In genomic region chr12:119775246-119775895, GRCh38 we compare ENCODE assay signal across 22 cellular contexts.
DNase-seq lines count a peak whose midpoint lies in the region; ATAC-seq and TF ChIP-seq lines count a peak whose summit lies in the region.
"Had no signal": no experiment of that assay in that cellular context is flagged by ENCODE, and none has a peak within 500 bp of the region (broad histone marks: within the 10 kb centered on the region; RNA-seq: fewer than 3 reads in every experiment).

No MANE protein-coding gene starts in this region.

- peaks cover 50% of the 10 kb centered on the region for H3K36me3 Mint-ChIP-seq in GM23338 (ENCODE audit: low read depth)
- H3K36me3 Mint-ChIP-seq: CD8-positive, alpha-beta T cell had no signal

- no peak overlapping the region for H3K4me3 ChIP-seq in GM23338
- H3K4me3 ChIP-seq in Karpas-422 (ENCODE audit: low read length), result no peak overlapping the region
- H3K4me3 ChIP-seq: GM23248, PC-9 had no signal

- no peak overlapping the region for H3K4me3 Mint-ChIP-seq in GM23338
- H3K4me3 Mint-ChIP-seq: B cell; CD8-positive, alpha-beta T cell had no signal

- H3K4me1 Mint-ChIP-seq in GM23338, result peaks cover 11% of the 10 kb centered on the region; the same call in 1 of the 3 replicates
- H3K4me1 Mint-ChIP-seq: B cell had no signal

- no peak overlapping the region for H3K9ac ChIP-seq in Karpas-422 (ENCODE audit: low read length)
- H3K9ac ChIP-seq: GM23248 had no signal

- H3F3A ChIP-seq in GM23338 (replicated peaks; ENCODE audit: low read depth), result no peaks in the 10 kb centered on the region

- POLR2A ChIA-PET in RWPE1 (lab: Yijun Ruan, JAX; ENCODE audit: low non-redundant PET), result no interaction called here

- no peaks in the 10 kb centered on the region for H3K27me3 ChIP-seq in GM23338 (ENCODE audit: insufficient read depth)
- no peaks in the 10 kb centered on the region for H3K27me3 ChIP-seq in Karpas-422 (ENCODE audit: low read length)

- H3K9me2 ChIP-seq in GM23338 (ENCODE audit: insufficient read depth), result no peaks in the 10 kb centered on the region
- H3K9me2 ChIP-seq in Karpas-422 (replicated peaks; ENCODE audit: insufficient read depth, low read length), result no peaks in the 10 kb centered on the region

- no peak overlapping the region; the same call in 1 of the 2 replicates for H3K27ac Mint-ChIP-seq in GM23338
- H3K27ac Mint-ChIP-seq: B cell; CD8-positive, alpha-beta T cell had no signal

- H3K4me2 ChIP-seq in GM23338 (no peak overlapping the region), Karpas-422 (ENCODE audit: low read depth, low read length, poor library complexity, severe bottlenecking) (peak overlapping the region; percentile 39)
- H3K4me2 ChIP-seq: PC-9 had no signal

- H3K27me3 Mint-ChIP-seq in GM23338 (ENCODE audit: insufficient read depth, low read depth, poor library complexity), result no peaks in the 10 kb centered on the region
- H3K27me3 Mint-ChIP-seq: B cell had no signal

- H3K36me3 ChIP-seq in GM23338 (ENCODE audit: insufficient read depth) (peaks cover 13% of the 10 kb centered on the region; the same call in 1 of the 2 replicates), Karpas-422 (ENCODE audit: insufficient read depth, low read length) (peaks cover 3% of the 10 kb centered on the region)

- ATAC-seq in GM23338 (no peak), esophagus mucosa (no peak)
- ATAC-seq: CD8-positive, alpha-beta T cell had no signal

- TF ChIP-seq CTCF in GM23338 (conservative IDR thresholded peaks at IDR 0.05; ENCODE audit: low read depth in 2 of 2), result no peak
- no peak for TF ChIP-seq CTCF in RWPE1 (conservative IDR thresholded peaks at IDR 0.05; ENCODE audit: low read depth)

- H4K20me1 ChIP-seq in GM23338 (replicated peaks; ENCODE audit: insufficient read depth), result no peaks in the 10 kb centered on the region
- H4K20me1 ChIP-seq in Karpas-422 (ENCODE audit: insufficient read depth, low read depth, low read length), result no peaks in the 10 kb centered on the region

- H3K27ac ChIP-seq in GM23338 (ENCODE audit: low read depth) (no peak overlapping the region), Karpas-422 (ENCODE audit: low read length) (no peak overlapping the region; the same call in 1 of the 2 replicates), RWPE1 (no peak overlapping the region)
- H3K27ac ChIP-seq: C4-2B, GM23248, PC-9 had no signal

- DNase-seq in GM23338 (ENCODE audit: low spot score) (peak; percentile 11), Karpas-422 (peak; percentile 78), foreskin melanocyte (peak; percentile 28), putamen (ENCODE audit: low spot score) (peak; percentile 77), DMS114 treated with DMSO at 0.1 percent for 48 hours (lab: John Stamatoyannopoulos, UW; ENCODE audit: unreplicated experiment) (no peak), RWPE1 (ENCODE audit: low spot score) (no peak)
- no peak for DNase-seq in activated naive CD4-positive, alpha-beta T cell (lab: John Stamatoyannopoulos, UW)
- DNase-seq: Caco-2; CD8-positive, alpha-beta T cell; DMS79; EL; GF-D8; GM23248; HCEC 1CT; NCI-H1092 treated with DMSO at 0.1 percent for 48 hours; NCI-H2029; NCI-H526; PC-9; SHP77 had no signal

- no peak overlapping the region for H2AFZ ChIP-seq in GM23338
- H2AFZ ChIP-seq in Karpas-422 (ENCODE audit: low read length), result no peak overlapping the region
- H2AFZ ChIP-seq: GM23248, PC-9 had no signal

- no peaks in the 10 kb centered on the region for H3K9me3 ChIP-seq in Karpas-422 (ENCODE audit: low read length)
- H3K9me3 ChIP-seq: Caco-2 had no signal

- CTCF ChIA-PET in RWPE1 (lab: Yijun Ruan, JAX), result no interaction called here

- no peaks in the 10 kb centered on the region for H3K4me1 ChIP-seq in GM23338 (ENCODE audit: insufficient read depth)
- H3K4me1 ChIP-seq in Karpas-422 (ENCODE audit: low read length), result peaks cover 21% of the 10 kb centered on the region
- H3K4me1 ChIP-seq: Caco-2 had no signal

- H3K79me2 ChIP-seq in GM23338 (replicated peaks; ENCODE audit: insufficient read depth) (no peaks in the 10 kb centered on the region), Karpas-422 (ENCODE audit: low read length) (0 out of 2 replicates have a peak, but pooled peaks cover 7% of the 10 kb centered on the region)

- H3K9me3 Mint-ChIP-seq in GM23338, result no peaks in the 10 kb centered on the region
- H3K9me3 Mint-ChIP-seq: CD8-positive, alpha-beta T cell had no signal

TF ChIP-seq in GM23338, 12 proteins besides CTCF, POLR2A, EP300 and RAD21:
- TF ChIP-seq ETS1 (IDR thresholded peaks at IDR 0.05), result no peak

Comparison
In these comparisons a context has a peak if more than half of its experiments do, and no peak if none do; other contexts are left out.
1. DNase-seq: peak in GM23338 (single experiment), Karpas-422 (single experiment), foreskin melanocyte (single experiment) and putamen (single experiment); none in activated naive CD4-positive, alpha-beta T cell (0 of 4), DMS114 treated with DMSO at 0.1 percent for 48 hours (single experiment) and RWPE1 (single experiment).